1 cellular context compared by ENCODE assay signal in the genomic region with DNA sequence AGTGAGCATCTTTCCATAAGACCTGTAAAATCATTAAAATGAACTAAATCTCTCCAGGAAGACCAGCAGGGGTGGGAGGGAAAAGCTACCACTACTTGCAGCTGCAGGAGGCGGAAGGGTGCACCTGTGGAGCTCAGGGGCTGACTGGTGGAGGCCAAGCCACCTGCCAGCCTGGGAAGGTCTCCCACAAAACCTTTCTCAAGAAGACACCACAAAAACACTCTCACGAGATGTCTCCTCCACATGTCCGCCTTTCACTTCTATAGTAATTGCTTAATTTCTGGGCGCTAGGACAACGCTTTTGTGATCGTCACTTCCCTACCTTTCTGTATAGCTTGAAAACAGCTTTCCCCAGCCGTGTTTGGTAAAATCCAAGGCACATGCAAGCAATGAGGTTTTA.
TF ChIP-seq lines count a peak whose summit lies in the region.

No MANE protein-coding gene starts in this region.

TF ChIP-seq in HEK293, 187 proteins besides CTCF, POLR2A, EP300 and RAD21 (continued from another document):
- TF ChIP-seq, protein P1, sequence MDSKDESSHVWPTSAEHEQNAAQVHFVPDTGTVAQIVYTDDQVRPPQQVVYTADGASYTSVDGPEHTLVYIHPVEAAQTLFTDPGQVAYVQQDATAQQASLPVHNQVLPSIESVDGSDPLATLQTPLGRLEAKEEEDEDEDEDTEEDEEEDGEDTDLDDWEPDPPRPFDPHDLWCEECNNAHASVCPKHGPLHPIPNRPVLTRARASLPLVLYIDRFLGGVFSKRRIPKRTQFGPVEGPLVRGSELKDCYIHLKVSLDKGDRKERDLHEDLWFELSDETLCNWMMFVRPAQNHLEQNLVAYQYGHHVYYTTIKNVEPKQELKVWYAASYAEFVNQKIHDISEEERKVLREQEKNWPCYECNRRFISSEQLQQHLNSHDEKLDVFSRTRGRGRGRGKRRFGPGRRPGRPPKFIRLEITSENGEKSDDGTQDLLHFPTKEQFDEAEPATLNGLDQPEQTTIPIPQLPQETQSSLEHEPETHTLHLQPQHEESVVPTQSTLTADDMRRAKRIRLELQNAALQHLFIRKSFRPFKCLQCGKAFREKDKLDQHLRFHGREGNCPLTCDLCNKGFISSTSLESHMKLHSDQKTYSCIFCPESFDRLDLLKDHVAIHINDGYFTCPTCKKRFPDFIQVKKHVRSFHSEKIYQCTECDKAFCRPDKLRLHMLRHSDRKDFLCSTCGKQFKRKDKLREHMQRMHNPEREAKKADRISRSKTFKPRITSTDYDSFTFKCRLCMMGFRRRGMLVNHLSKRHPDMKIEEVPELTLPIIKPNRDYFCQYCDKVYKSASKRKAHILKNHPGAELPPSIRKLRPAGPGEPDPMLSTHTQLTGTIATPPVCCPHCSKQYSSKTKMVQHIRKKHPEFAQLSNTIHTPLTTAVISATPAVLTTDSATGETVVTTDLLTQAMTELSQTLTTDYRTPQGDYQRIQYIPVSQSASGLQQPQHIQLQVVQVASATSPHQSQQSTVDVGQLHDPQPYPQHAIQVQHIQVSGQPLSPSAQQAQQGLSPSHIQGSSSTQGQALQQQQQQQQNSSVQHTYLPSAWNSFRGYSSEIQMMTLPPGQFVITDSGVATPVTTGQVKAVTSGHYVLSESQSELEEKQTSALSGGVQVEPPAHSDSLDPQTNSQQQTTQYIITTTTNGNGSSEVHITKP (tag by site-specific recombination; IDR thresholded peaks at IDR 0.05) = peak; percentile 83
- TF ChIP-seq ZNF830 (tag by site-specific recombination; IDR thresholded peaks at IDR 0.05; ENCODE audit: low read depth) (no peak), MEIS1 (CRISPR knock-in tag; IDR thresholded peaks at IDR 0.05; ENCODE audit: borderline replicate concordance) (no peak), ZNF132 (tag by site-specific recombination; IDR thresholded peaks at IDR 0.05; ENCODE audit: borderline replicate concordance) (no peak), PRDM1 (tag by site-specific recombination; IDR thresholded peaks at IDR 0.05) (peak; percentile 33; the same call in 1 of the 2 replicates)
- TF ChIP-seq, protein P2, sequence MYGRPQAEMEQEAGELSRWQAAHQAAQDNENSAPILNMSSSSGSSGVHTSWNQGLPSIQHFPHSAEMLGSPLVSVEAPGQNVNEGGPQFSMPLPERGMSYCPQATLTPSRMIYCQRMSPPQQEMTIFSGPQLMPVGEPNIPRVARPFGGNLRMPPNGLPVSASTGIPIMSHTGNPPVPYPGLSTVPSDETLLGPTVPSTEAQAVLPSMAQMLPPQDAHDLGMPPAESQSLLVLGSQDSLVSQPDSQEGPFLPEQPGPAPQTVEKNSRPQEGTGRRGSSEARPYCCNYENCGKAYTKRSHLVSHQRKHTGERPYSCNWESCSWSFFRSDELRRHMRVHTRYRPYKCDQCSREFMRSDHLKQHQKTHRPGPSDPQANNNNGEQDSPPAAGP (tag by site-specific recombination; IDR thresholded peaks at IDR 0.05) = no peak
